18 cellular contexts compared by ENCODE assay signal in the genomic region with DNA sequence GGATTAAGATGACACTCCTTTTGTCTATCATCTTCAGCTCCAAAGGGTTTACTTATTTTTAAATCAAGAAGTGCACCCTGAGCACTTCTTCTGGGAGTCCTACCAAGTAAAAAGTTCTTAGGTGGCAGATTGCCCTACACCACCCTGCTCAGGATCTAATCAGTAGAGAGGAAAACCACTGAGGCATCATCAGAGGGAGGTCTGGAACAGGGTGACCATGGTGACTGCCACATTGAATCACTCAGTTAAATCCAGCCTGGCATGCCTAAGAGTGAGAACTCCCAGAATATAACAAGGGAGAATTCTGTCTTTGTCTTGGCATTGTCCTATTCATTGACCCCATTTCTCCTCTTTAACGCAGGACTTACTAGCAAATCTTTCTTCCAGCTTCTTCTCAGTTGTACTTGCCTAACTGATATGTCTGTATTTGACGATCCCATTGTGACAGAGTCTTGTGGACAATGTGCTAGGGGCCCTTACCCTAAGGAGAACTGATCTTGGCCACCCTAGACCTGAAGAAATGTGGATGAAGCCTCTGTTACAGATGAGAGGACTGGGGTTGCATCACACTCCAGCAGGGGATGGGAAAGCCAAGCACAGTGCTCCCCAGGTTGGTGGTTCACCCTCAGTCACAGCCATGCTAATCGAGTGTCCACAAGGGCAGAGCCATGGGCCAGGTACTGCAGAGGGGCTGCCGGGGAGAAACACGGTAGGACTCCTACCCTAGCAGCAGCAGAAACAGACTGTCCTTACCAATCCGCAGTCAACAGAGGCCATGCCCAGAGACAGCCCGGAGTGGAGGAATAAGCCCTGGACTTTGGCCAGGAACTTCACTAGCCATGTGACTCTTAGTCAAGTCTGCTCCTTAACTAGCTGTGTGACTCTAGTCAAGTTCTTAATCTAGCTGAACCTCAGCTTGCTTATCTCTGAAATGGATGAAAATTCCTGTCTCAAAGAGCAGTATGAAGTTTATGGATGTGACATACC. TPM values are rescaled to one million over a fixed set of nuclear protein-coding genes. Genes with fewer than 3 reads are reported as not detected.
DNase-seq lines count a peak whose midpoint lies in the region; ATAC-seq and TF ChIP-seq lines count a peak whose summit lies in the region.
"Had no signal": no experiment of that assay in that cellular context is flagged by ENCODE, and none has a peak within 500 bp of the region (broad histone marks: within the 10 kb centered on the region; RNA-seq: fewer than 3 reads in every experiment).

No MANE protein-coding gene starts in this region.

- no TSS peak for BruUV-seq in IMR-90 (replicated peaks; lab: Mats Ljungman, UMichigan)

- H4K91ac ChIP-seq in IMR-90 (ENCODE audit: insufficient read depth, low read depth, low read length): no peak overlapping the region

- no peak overlapping the region for H3K18ac ChIP-seq in IMR-90 (ENCODE audit: low read depth, low read length)

- no peak overlapping the region for H4K5ac ChIP-seq in IMR-90 (ENCODE audit: low read depth, low read length)

- H3K23ac ChIP-seq in IMR-90 (ENCODE audit: low read depth, low read length): no peak overlapping the region

- H3K79me2 ChIP-seq in hepatocyte: no peaks in the 10 kb centered on the region

- no peaks in the 10 kb centered on the region for H3K9me1 ChIP-seq in IMR-90 (ENCODE audit: insufficient read depth, low read length)

- CTCF ChIA-PET in IMR-90 (lab: Yijun Ruan, JAX): no interaction called here

- no peaks in the 10 kb centered on the region for H3K4me1 ChIP-seq in IMR-90 (ENCODE audit: control insufficient read depth, insufficient read depth, low read length)
- H3K4me1 ChIP-seq in hepatocyte (ENCODE audit: insufficient read depth): peaks cover 17% of the 10 kb centered on the region
- peaks cover 89% of the 10 kb centered on the region for H3K4me1 ChIP-seq in suprapubic skin
- peaks cover 30% of the 10 kb centered on the region for H3K4me1 ChIP-seq in SJCRH30

- ATAC-seq in IMR-90 (ENCODE audit: low read depth): no peak
- no peak for ATAC-seq in GM21367 (IDR thresholded peaks at IDR 0.05; ENCODE audit: unreplicated experiment)
- ATAC-seq: esophagus mucosa, sciatic nerve had no signal

- no peak overlapping the region for H3K27ac ChIP-seq in IMR-90 (ENCODE audit: insufficient read depth, low read length)
- H3K27ac ChIP-seq in WERI-Rb-1: 0 out of 2 replicates have a peak overlapping the region, but pooled peaks have one; percentile 4
- H3K27ac ChIP-seq in hepatocyte: peak overlapping the region; percentile 60
- H3K27ac ChIP-seq in suprapubic skin: peak overlapping the region; percentile 89
- H3K27ac ChIP-seq in SJCRH30: no peak overlapping the region
- H3K27ac ChIP-seq: thyroid gland had no signal

- H3K9me2 ChIP-seq in hepatocyte (replicated peaks; ENCODE audit: insufficient read depth): no peaks in the 10 kb centered on the region

- H2BK5ac ChIP-seq in IMR-90 (ENCODE audit: low read depth, low read length, poor library complexity, severe bottlenecking): no peak overlapping the region

- H2AFZ ChIP-seq in IMR-90 (replicated peaks; ENCODE audit: low read length, poor library complexity) (no peak overlapping the region), hepatocyte (no peak overlapping the region)

- WGBS in IMR-90 (ENCODE audit: extremely low coverage in 2 of 2, insufficient read length in 1 of 2), 2 experiments: 94% methylated on average over 2 of the region's 7 CpGs; no CpG with 5 or more reads in 1 of the 2 experiments
- 78% methylated on average over 7 of the region's 7 CpGs for WGBS in hepatocyte (ENCODE audit: low lambda C conversion rate, missing lambda C conversion rate)
- WGBS in suprapubic skin: 69% methylated on average over 6 of the region's 7 CpGs

- POLR2A ChIA-PET in IMR-90 (lab: Charles Lee; ENCODE audit: unreplicated experiment): no interaction called here

- no peak overlapping the region for H3K9ac ChIP-seq in IMR-90 (ENCODE audit: low read depth, low read length)

- peak overlapping the region; percentile 7 for H2AK9ac ChIP-seq in IMR-90 (replicated peaks; ENCODE audit: low read depth, low read length, poor library complexity)

- H3K4me2 ChIP-seq in IMR-90 (ENCODE audit: low read depth, low read length): no peak overlapping the region
- no peak overlapping the region for H3K4me2 ChIP-seq in hepatocyte

- in situ Hi-C loops in IMR-90 (cut with MboI; ENCODE audit: low sequenced_read_pairs): no loop called here

- intact Hi-C loops in IMR-90 (cut with micrococcal nuclease): no loop called here

- no peak overlapping the region for H2BK120ac ChIP-seq in IMR-90 (ENCODE audit: low read depth, low read length)

- peaks cover 59% of the 10 kb centered on the region for H3K27me3 ChIP-seq in IMR-90 (ENCODE audit: control insufficient read depth, insufficient read depth, low read length)
- no peaks in the 10 kb centered on the region for H3K27me3 ChIP-seq in WERI-Rb-1 (ENCODE audit: insufficient read depth, low read depth, severe bottlenecking)
- H3K27me3 ChIP-seq in hepatocyte: no peaks in the 10 kb centered on the region
- H3K27me3 ChIP-seq in suprapubic skin: no peaks in the 10 kb centered on the region
- no peaks in the 10 kb centered on the region for H3K27me3 ChIP-seq in SJCRH30
- H3K27me3 ChIP-seq: thyroid gland had no signal

- no peak overlapping the region for H4K8ac ChIP-seq in IMR-90 (ENCODE audit: low read depth in 2 of 2, low read length in 2 of 2)

- H2AK5ac ChIP-seq in IMR-90 (ENCODE audit: low read depth, low read length): no peak overlapping the region

- no peak overlapping the region for H3K4me3 ChIP-seq in IMR-90 (ENCODE audit: insufficient read depth, low read depth, low read length)
- H3K4me3 ChIP-seq in WERI-Rb-1 (ENCODE audit: low read depth, low read length): no peak overlapping the region
- H3K4me3 ChIP-seq in hepatocyte: no peak overlapping the region
- H3K4me3 ChIP-seq in suprapubic skin: no peak overlapping the region
- no peak overlapping the region for H3K4me3 ChIP-seq in SJCRH30
- H3K4me3 ChIP-seq: thyroid gland had no signal

- H3K14ac ChIP-seq in IMR-90 (replicated peaks; ENCODE audit: low read depth, low read length): no peak overlapping the region

- H4K20me1 ChIP-seq in IMR-90 (ENCODE audit: insufficient read depth, low read length) (no peaks in the 10 kb centered on the region), hepatocyte (ENCODE audit: insufficient read depth, poor library complexity, severe bottlenecking) (no peaks in the 10 kb centered on the region)

- TF ChIP-seq POLR2A in IMR-90 (IDR thresholded peaks at IDR 0.05; ENCODE audit: low read depth, low read length): no peak
- no peak for TF ChIP-seq POLR2A in suprapubic skin (IDR thresholded peaks at IDR 0.05)

- dilution Hi-C loops in IMR-90 (cut with HindIII; ENCODE audit: low sequenced_read_pairs, unreplicated experiment): no loop called here

- H3K56ac ChIP-seq in IMR-90 (ENCODE audit: extremely low read depth, insufficient read depth, low read length): no peak overlapping the region

- H3K9me3 ChIP-seq in IMR-90 (ENCODE audit: control insufficient read depth, insufficient read depth, low read length): no peaks in the 10 kb centered on the region
- H3K9me3 ChIP-seq in WERI-Rb-1 (ENCODE audit: severe bottlenecking): no peaks in the 10 kb centered on the region
- H3K9me3 ChIP-seq in hepatocyte (ENCODE audit: low read depth): no peaks in the 10 kb centered on the region
- H3K9me3 ChIP-seq in suprapubic skin: no peaks in the 10 kb centered on the region
- H3K9me3 ChIP-seq in SJCRH30 (replicated peaks): no peaks in the 10 kb centered on the region
- H3K9me3 ChIP-seq: thyroid gland had no signal

- no peak for DNase-seq in IMR-90
- DNase-seq in WERI-Rb-1: no peak
- peak; percentile 61 for DNase-seq in hepatocyte (ENCODE audit: low spot score)
- DNase-seq in suprapubic skin (ENCODE audit: low spot score in 2 of 2): no peak
- DNase-seq in SJCRH30: no peak
- no peak for DNase-seq in occipital lobe (lab: John Stamatoyannopoulos, UW)
- DNase-seq: activated CD4-positive, alpha-beta T cell treated with anti-CD3 and anti-CD28 coated beads, Interleukin-2, amount 10 ng/mL, durations not matched to agents 7 days and 5 days; activated naive CD4-positive, alpha-beta T cell treated with Interleukin-2 at 50 U/mL for 16 hours; dermis blood vessel endothelial cell; DMS79 treated with DMSO at 0.1 percent for 48 hours; head of caudate nucleus; mesendoderm; NCI-H1436; stimulated activated CD4-positive, alpha-beta T cell treated with anti-CD3 and anti-CD28 coated beads, Interleukin-2, amount 100 ng/mL, for 48 hours; thyroid gland had no signal

- H3K79me1 ChIP-seq in IMR-90 (ENCODE audit: low read depth in 1 of 2, low read length in 2 of 2): no peaks in the 10 kb centered on the region

- TF ChIP-seq RAD21 in IMR-90 (IDR thresholded peaks at IDR 0.05; ENCODE audit: low read length): no peak

- TF ChIP-seq CTCF in IMR-90 (conservative IDR thresholded peaks at IDR 0.05; ENCODE audit: low read depth, low read length) (no peak), WERI-Rb-1 (IDR thresholded peaks at IDR 0.05; ENCODE audit: low read depth, low read length) (no peak), hepatocyte (IDR thresholded peaks at IDR 0.05; ENCODE audit: poor library complexity) (no peak), suprapubic skin (IDR thresholded peaks at IDR 0.05) (no peak)

- H3K36me3 ChIP-seq in IMR-90 (ENCODE audit: control insufficient read depth, insufficient read depth, low read length) (no peaks in the 10 kb centered on the region), WERI-Rb-1 (no peaks in the 10 kb centered on the region), hepatocyte (replicated peaks; ENCODE audit: insufficient read depth, low read depth) (no peaks in the 10 kb centered on the region), suprapubic skin (peaks cover 3% of the 10 kb centered on the region), SJCRH30 (no peaks in the 10 kb centered on the region)
- H3K36me3 ChIP-seq: thyroid gland had no signal

- no peak for TF ChIP-seq EP300 in suprapubic skin (IDR thresholded peaks at IDR 0.05)

- no peak overlapping the region for H2BK20ac ChIP-seq in IMR-90 (ENCODE audit: low read depth, low read length)

- no peak overlapping the region for H2BK15ac ChIP-seq in IMR-90 (ENCODE audit: low read depth, low read length)

- no peak overlapping the region for H3K4ac ChIP-seq in IMR-90 (ENCODE audit: low read depth, low read length)

RNA-seq across cellular contexts. Expression of a gene that starts 15.4 kb away (rescaled TPM):
- total RNA-seq in IMR-90 (2012; rRNA removed): under 0.01 and 0.18 TPM in 2 replicates
- 0.16 and 0.36 TPM in 2 replicates for polyA plus RNA-seq in IMR-90 (2012; rRNA removed)
- polyA plus RNA-seq in IMR-90 (2012; cell fraction: cytosol; rRNA removed): 0.16 and 0.26 TPM in 2 replicates
- polyA plus RNA-seq in IMR-90 (2012; cell fraction: nucleus; rRNA removed; ENCODE audit: low replicate concordance): 0.18 and 0.20 TPM in 2 replicates
- 0.20 and 0.33 TPM in 2 replicates for total RNA-seq in hepatocyte
- polyA plus RNA-seq in hepatocyte: 0.04 and 0.11 TPM in 2 replicates
- 1,000 to 10,000 TPM in 3 of 4 donors, 100 to 1,000 TPM in 1; 888 to 1,187 (median 1,096) TPM for total RNA-seq in suprapubic skin
- not detected in 2 replicates for total RNA-seq in SJCRH30 (2014; rRNA removed; shearing (Covaris generic))
- 0.16 TPM for total RNA-seq in occipital lobe
- total RNA-seq: activated CD4-positive, alpha-beta T cell treated with anti-CD3 and anti-CD28 coated beads, Interleukin-2, amount 10 ng/mL, durations not matched to agents 7 days and 5 days had no signal

Comparison
In these comparisons a context has a peak if more than half of its experiments do, and no peak if none do; other contexts are left out.
1. H3K27ac ChIP-seq: peak in WERI-Rb-1 (single experiment), hepatocyte (single experiment) and suprapubic skin (single experiment); none in IMR-90 (single experiment) and SJCRH30 (single experiment).
2. RNA of a gene that starts 15.4 kb away (total RNA-seq): 888 to 1,187 TPM in suprapubic skin; 0.20 to 0.33 TPM in hepatocyte, under 0.01 to 0.18 TPM in IMR-90, 0.16 TPM in occipital lobe (single experiment) and not detected in SJCRH30; every median in the first group is over 100 times any median in the second.